28 cellular contexts compared by ENCODE assay signal in the genomic region with DNA sequence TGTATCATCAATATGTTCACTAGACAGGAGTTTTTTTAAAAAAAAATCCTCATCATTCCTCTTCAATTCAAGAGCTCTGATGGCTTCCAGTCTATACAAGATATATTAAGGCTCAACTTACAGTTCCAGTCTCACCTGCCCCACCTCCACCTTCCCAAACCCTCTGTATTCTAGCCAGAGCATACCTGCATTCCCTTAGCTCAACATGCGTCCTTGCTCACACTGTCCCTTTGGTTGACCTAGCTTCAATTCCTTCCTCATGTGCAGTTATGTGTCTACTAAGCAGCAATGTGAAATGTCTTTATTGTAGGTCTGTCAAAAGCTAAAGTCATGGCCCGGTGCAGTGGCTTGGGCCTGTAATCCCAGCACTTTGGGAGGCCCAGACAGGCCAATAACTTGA. TPM values are rescaled to one million over a fixed set of nuclear protein-coding genes. Genes with fewer than 3 reads are reported as not detected.
DNase-seq lines count a peak whose midpoint lies in the region; ATAC-seq, FAIRE-seq and TF ChIP-seq lines count a peak whose summit lies in the region.
"Had no signal": no experiment of that assay in that cellular context is flagged by ENCODE, and none has a peak within 500 bp of the region (broad histone marks: within the 10 kb centered on the region; RNA-seq: fewer than 3 reads in every experiment).

No MANE protein-coding gene starts in this region.

- peaks cover 17 to 66% of the 10 kb centered on the region in 2 experiments for H3K36me3 ChIP-seq in HepG2 (replicated peaks in 1 of 2; ENCODE audit: control insufficient read depth in 1 of 2, insufficient read depth in 2 of 2, low read length in 2 of 2)
- peaks cover 0 to 16% (median 6%) of the 10 kb centered on the region in 4 donors for H3K36me3 ChIP-seq in right lobe of liver
- peaks cover 48% of the 10 kb centered on the region for H3K36me3 ChIP-seq in GM23338 (ENCODE audit: insufficient read depth)
- peaks cover 96% of the 10 kb centered on the region for H3K36me3 ChIP-seq in K562 (ENCODE audit: control insufficient read depth, insufficient read depth, low read length)
- peaks cover 9% of the 10 kb centered on the region for H3K36me3 ChIP-seq in breast epithelium
- H3K36me3 ChIP-seq: prostate gland had no signal

- no peak for TF ChIP-seq POLR2A in HepG2 (IDR thresholded peaks at IDR 0.05; ENCODE audit: insufficient read depth in 1 of 2, low read depth in 2 of 2, low read length in 2 of 2)
- no peak for TF ChIP-seq POLR2A in right lobe of liver (IDR thresholded peaks at IDR 0.05)
- TF ChIP-seq POLR2A in K562 (conservative IDR thresholded peaks at IDR 0.05), result 0 out of 2 replicates have a peak, but pooled peaks have one; percentile 21
- no peak for TF ChIP-seq POLR2A in breast epithelium (IDR thresholded peaks at IDR 0.05)

- H3K4me1 ChIP-seq in HepG2 (ENCODE audit: insufficient read depth, low read length) (peaks cover 62% of the 10 kb centered on the region), right lobe of liver (peaks cover 0 to 33% (median 5%) of the 10 kb centered on the region in 4 donors), GM23338 (ENCODE audit: insufficient read depth) (peaks cover 47% of the 10 kb centered on the region), K562 (replicated peaks in 1 of 2; ENCODE audit: control insufficient read depth in 2 of 2, insufficient read depth in 2 of 2, low read length in 2 of 2) (peaks cover 1 to 2% of the 10 kb centered on the region in 2 experiments; a peak in 3 of 5 replicates), breast epithelium (no peaks in the 10 kb centered on the region)
- H3K4me1 ChIP-seq: prostate gland had no signal

- H3K4me3 ChIP-seq in HepG2 (replicated peaks in 1 of 3; ENCODE audit: insufficient read depth in 1 of 3, low read depth in 2 of 3, low read length in 3 of 3), result no peak overlapping the region
- H3K4me3 ChIP-seq in right lobe of liver, result no peak overlapping the region
- no peak overlapping the region for H3K4me3 ChIP-seq in GM23338
- H3K4me3 ChIP-seq in K562, result no peak overlapping the region
- H3K4me3 ChIP-seq in breast epithelium, result no peak overlapping the region
- H3K4me3 ChIP-seq: prostate gland, sigmoid colon, SK-N-MC, upper lobe of left lung had no signal

- no peak for ATAC-seq in HepG2
- ATAC-seq in right lobe of liver, result no peak
- peak; percentile 67 for ATAC-seq in GM23338
- no peak for ATAC-seq in K562
- ATAC-seq in naive thymus-derived CD8-positive, alpha-beta T cell, result no peak
- ATAC-seq in HG02973 (IDR thresholded peaks at IDR 0.05; ENCODE audit: unreplicated experiment), result no peak

- TF ChIP-seq RAD21 in HepG2 (CRISPR knock-in tag; IDR thresholded peaks at IDR 0.05) (no peak), K562 (CRISPR knock-in tag; conservative IDR thresholded peaks at IDR 0.05 in 1 of 2, IDR thresholded peaks at IDR 0.05 in 1 of 2) (no peak)

- H3K79me2 ChIP-seq in HepG2 (ENCODE audit: insufficient read depth, low read length) (peaks cover 98% of the 10 kb centered on the region), GM23338 (replicated peaks; ENCODE audit: insufficient read depth) (peaks cover 100% of the 10 kb centered on the region), K562 (ENCODE audit: control insufficient read depth, insufficient read depth, low read length) (peaks cover 100% of the 10 kb centered on the region)

- no peak for FAIRE-seq in HepG2 (lab: Jason Lieb, UNC)
- FAIRE-seq in K562 (lab: Jason Lieb, UNC), result no peak
- FAIRE-seq: H54, kidney had no signal

- in situ Hi-C loops in HepG2 (cut with HindIII; ENCODE audit: extremely low pct_ligation_motif_present, low pct_unique_long_range_greater_than_20kb) (no loop called here), K562 (cut with MboI) (no loop called here)

- TF ChIP-seq CTCF in HepG2 (CRISPR knock-in tag; IDR thresholded peaks at IDR 0.05) (no peak), right lobe of liver (IDR thresholded peaks at IDR 0.05) (no peak), GM23338 (conservative IDR thresholded peaks at IDR 0.05; ENCODE audit: low read depth in 2 of 2) (no peak), K562 (IDR thresholded peaks at IDR 0.05 in 2 of 3, conservative IDR thresholded peaks at IDR 0.05 in 1 of 3; ENCODE audit: insufficient read depth in 2 of 3, low read depth in 1 of 3, low read length in 3 of 3) (no peak), breast epithelium (IDR thresholded peaks at IDR 0.05) (no peak)

- DNase-seq in HepG2 (ENCODE audit: low spot score) (no peak), right lobe of liver (no peak), GM23338 (ENCODE audit: low spot score) (no peak), K562 (ENCODE audit: extremely low read depth in 1 of 4, low spot score in 3 of 4) (no peak), breast epithelium (ENCODE audit: low spot score in 2 of 2) (no peak), NCI-H1417 treated with DMSO at 0.1 percent for 48 hours (lab: John Stamatoyannopoulos, UW) (no peak)
- DNase-seq in naive thymus-derived CD8-positive, alpha-beta T cell, result no peak
- DNase-seq: activated CD4-positive, alpha-beta T cell treated with anti-CD3 and anti-CD28 coated beads for 1 hour; activated effector memory CD4-positive, alpha-beta T cell treated with Interleukin-2 at 50 U/mL for 16 hours; DMS79 treated with DMSO at 0.1 percent for 48 hours; GDM1; head of caudate nucleus; kidney; NCI-H2029; NCI-H524 treated with DMSO at 0.1 percent for 48 hours; nucleus accumbens; OCI-M1; sigmoid colon; stimulated activated CD4-positive, alpha-beta T cell treated with anti-CD3 and anti-CD28 coated beads, Interleukin-4, amount 100 ng/mL, for 4 hours; substantia nigra; T-helper 2 cell; upper lobe of left lung had no signal

- H3K4me3 Mint-ChIP-seq in GM23338, result no peak overlapping the region; the same call in 2 of the 3 replicates
- H3K4me3 Mint-ChIP-seq in naive thymus-derived CD8-positive, alpha-beta T cell, result peak overlapping the region in 8 of 10 donors; percentile 1 to 46 (median 26)
- H3K4me3 Mint-ChIP-seq: central memory CD8-positive, alpha-beta T cell; mesothelial cell of epicardium had no signal

- no peaks in the 10 kb centered on the region for H3K27me3 ChIP-seq in HepG2 (ENCODE audit: control insufficient read depth in 1 of 2, insufficient read depth in 2 of 2, low read length in 2 of 2)
- no peaks in the 10 kb centered on the region for H3K27me3 ChIP-seq in right lobe of liver
- H3K27me3 ChIP-seq in GM23338 (ENCODE audit: insufficient read depth), result no peaks in the 10 kb centered on the region
- no peaks in the 10 kb centered on the region for H3K27me3 ChIP-seq in K562 (ENCODE audit: control insufficient read depth in 2 of 2, insufficient read depth in 2 of 2, low read length in 2 of 2)
- H3K27me3 ChIP-seq in breast epithelium, result no peaks in the 10 kb centered on the region
- H3K27me3 ChIP-seq: sigmoid colon, upper lobe of left lung had no signal

- H3K9me2 ChIP-seq in GM23338 (ENCODE audit: insufficient read depth), result no peaks in the 10 kb centered on the region

- no peak for TF ChIP-seq EP300 in HepG2 (IDR thresholded peaks at IDR 0.05; ENCODE audit: low read depth in 2 of 2, low read length in 2 of 2)
- TF ChIP-seq EP300 in HepG2 (CRISPR knock-in tag; IDR thresholded peaks at IDR 0.05; ENCODE audit: borderline replicate concordance), result no peak
- no peak for TF ChIP-seq EP300 in K562 (IDR thresholded peaks at IDR 0.05; ENCODE audit: low read length)

- no peaks in the 10 kb centered on the region for H3K9me3 ChIP-seq in HepG2 (ENCODE audit: low read length)
- no peaks in the 10 kb centered on the region for H3K9me3 ChIP-seq in right lobe of liver
- no peaks in the 10 kb centered on the region for H3K9me3 ChIP-seq in K562 (replicated peaks; ENCODE audit: control insufficient read depth, insufficient read depth, low read depth, low read length)
- no peaks in the 10 kb centered on the region for H3K9me3 ChIP-seq in breast epithelium
- H3K9me3 ChIP-seq: prostate gland, sigmoid colon, upper lobe of left lung had no signal

- no peaks in the 10 kb centered on the region; the same call in 2 of the 3 replicates for H3K9me3 Mint-ChIP-seq in GM23338
- no peaks in the 10 kb centered on the region for H3K9me3 Mint-ChIP-seq in naive thymus-derived CD8-positive, alpha-beta T cell
- H3K9me3 Mint-ChIP-seq: central memory CD8-positive, alpha-beta T cell; mesothelial cell of epicardium had no signal

- WGBS in HepG2 (ENCODE audit: low lambda C conversion rate), result 47% methylated on average over 2 of the region's 2 CpGs
- WGBS in right lobe of liver (ENCODE audit: insufficient coverage, low coverage, low lambda C conversion rate, missing lambda C conversion rate), result 43% methylated on average over 2 of the region's 2 CpGs
- WGBS in K562 (ENCODE audit: insufficient coverage, low coverage, missing lambda C conversion rate), result 53% methylated on average over 2 of the region's 2 CpGs

- POLR2A ChIA-PET in HepG2 (lab: Yijun Ruan, JAX) (interaction anchor here (1.8 kb wide), 1 partner anchor 11 kb away, joined by 11 read pairs; a partner anchor contains a TSS), K562 (lab: Yijun Ruan, JAX) (interaction anchor here (0.7 to 3.6 kb wide), 8 partner anchors 9 to 35 kb away, joined by 3 to 31 read pairs (median 3); a partner anchor contains a TSS)
- POLR2A ChIA-PET in naive thymus-derived CD8-positive, alpha-beta T cell (lab: Charles Lee), result interaction anchor here (1.2 kb wide), 1 partner anchor 11 kb away, joined by 4 read pairs; a partner anchor contains a TSS

- CTCF ChIA-PET in HepG2 (lab: Yijun Ruan, JAX; ENCODE audit: low intra/inter-chr PET ratio, low total read pairs) (no interaction called here), K562 (lab: Yijun Ruan, JAX; ENCODE audit: low intra/inter-chr PET ratio) (no interaction called here)

- peaks cover 3% of the 10 kb centered on the region; the same call in 1 of the 2 replicates for H3F3A ChIP-seq in GM23338 (replicated peaks; ENCODE audit: low read depth)

- BruUV-seq in HepG2 (replicated peaks; lab: Mats Ljungman, UMichigan) (TSS peak; percentile 8), K562 (replicated peaks; lab: Mats Ljungman, UMichigan) (no TSS peak)

- intact Hi-C loops in HepG2 (cut with micrococcal nuclease; ENCODE audit: unreplicated experiment), result no loop called here
- intact Hi-C loops in right lobe of liver (cut with DNase I), result no loop called here
- intact Hi-C loops in K562 (cut with micrococcal nuclease), result no loop called here
- intact Hi-C loops in breast epithelium (cut with DNase I; ENCODE audit: low total_unique reads), result no loop called here

- H2AFZ ChIP-seq in HepG2 (ENCODE audit: low read length), result no peak overlapping the region
- H2AFZ ChIP-seq in GM23338, result no peak overlapping the region
- H2AFZ ChIP-seq in K562 (ENCODE audit: low read depth, low read length), result no peak overlapping the region

- no peak overlapping the region for H3K27ac ChIP-seq in HepG2 (ENCODE audit: extremely low read length, insufficient read depth, low read length)
- no peak overlapping the region for H3K27ac ChIP-seq in right lobe of liver
- H3K27ac ChIP-seq in GM23338 (ENCODE audit: low read depth), result peak overlapping the region; percentile 53
- no peak overlapping the region; the same call in 2 of the 3 replicates for H3K27ac ChIP-seq in K562 (ENCODE audit: extremely low read depth, low read depth, low read length)
- H3K27ac ChIP-seq in breast epithelium, result no peak overlapping the region
- H3K27ac ChIP-seq: prostate gland, sigmoid colon, SK-N-MC, upper lobe of left lung had no signal

- peaks cover 7% of the 10 kb centered on the region for H3K27me3 Mint-ChIP-seq in GM23338 (ENCODE audit: insufficient read depth, low read depth, poor library complexity)
- no peaks in the 10 kb centered on the region for H3K27me3 Mint-ChIP-seq in naive thymus-derived CD8-positive, alpha-beta T cell
- H3K27me3 Mint-ChIP-seq: central memory CD8-positive, alpha-beta T cell had no signal

- no peak overlapping the region for H3K4me2 ChIP-seq in HepG2 (ENCODE audit: low read depth, low read length)
- peak overlapping the region; percentile 35; the same call in 1 of the 2 replicates for H3K4me2 ChIP-seq in GM23338
- H3K4me2 ChIP-seq in K562 (ENCODE audit: insufficient read depth, low read length), result no peak overlapping the region

- peaks cover 47% of the 10 kb centered on the region for H3K4me1 Mint-ChIP-seq in GM23338
- peaks cover 31 to 90% (median 82%) of the 10 kb centered on the region in 4 donors for H3K4me1 Mint-ChIP-seq in naive thymus-derived CD8-positive, alpha-beta T cell

- no peaks in the 10 kb centered on the region for H3K9me1 ChIP-seq in K562 (ENCODE audit: control insufficient read depth, insufficient read depth, low read length)

- peak overlapping the region; percentile 4; the same call in 1 of the 2 replicates for H3K27ac Mint-ChIP-seq in GM23338
- peak overlapping the region in 4 of 10 donors; percentile 35 to 75 (median 45) for H3K27ac Mint-ChIP-seq in naive thymus-derived CD8-positive, alpha-beta T cell
- H3K27ac Mint-ChIP-seq: mesothelial cell of epicardium had no signal

- peaks cover 86% of the 10 kb centered on the region for H3K36me3 Mint-ChIP-seq in GM23338 (ENCODE audit: low read depth)
- H3K36me3 Mint-ChIP-seq in naive thymus-derived CD8-positive, alpha-beta T cell, result peaks cover 15 to 86% (median 43%) of the 10 kb centered on the region in 3 donors

- H4K20me1 ChIP-seq in HepG2 (ENCODE audit: insufficient read depth, low read length) (peaks cover 77% of the 10 kb centered on the region), GM23338 (replicated peaks; ENCODE audit: insufficient read depth) (peaks cover 93% of the 10 kb centered on the region), K562 (replicated peaks; ENCODE audit: control insufficient read depth, insufficient read depth, low read length) (peaks cover 46% of the 10 kb centered on the region)

- H3K9ac ChIP-seq in HepG2 (ENCODE audit: insufficient read depth, low read depth, low read length), result no peak overlapping the region
- no peak overlapping the region for H3K9ac ChIP-seq in K562 (ENCODE audit: insufficient read depth in 1 of 2, low read depth in 2 of 2, low read length in 2 of 2)

RNA-seq across cellular contexts. Expression of a gene that starts 10.8 kb away (rescaled TPM):
- total RNA-seq in HepG2 (2016; rRNA removed; fragmentation: Illumina TruSeq; extraction: Trizol) (165 and 198 TPM in 2 replicates), right lobe of liver (10 to 100 TPM; 26.4 to 56.3 (median 42.1) TPM), K562 (2014; rRNA removed) (165 and 237 TPM in 2 replicates), K562 (2014; rRNA removed; fragmentation: Illumina TruSeq; extraction: Trizol) (287 and 313 TPM in 2 replicates), K562 (2015; rRNA removed; fragmentation: Illumina TruSeq; extraction: Trizol) (232 and 259 TPM in 2 replicates), K562 (2021) (179 and 189 TPM in 2 replicates), breast epithelium (100 to 1,000 TPM; 119 to 207 (median 192) TPM)
- 19.0 and 24.6 TPM in 2 replicates for total RNA-seq in HepG2 (2016; cell fraction: cytosol; rRNA removed; fragmentation: Illumina TruSeq; extraction: Trizol; ENCODE audit: low read depth)
- total RNA-seq in HepG2 (2016; cell fraction: insoluble cytoplasmic fraction; rRNA removed; fragmentation: Illumina TruSeq; extraction: Trizol), result 159 and 207 TPM in 2 replicates
- 50.2 and 58.7 TPM in 2 replicates for total RNA-seq in HepG2 (2016; cell fraction: membrane; rRNA removed; fragmentation: Illumina TruSeq; extraction: Trizol)
- 250 and 254 TPM in 2 replicates for total RNA-seq in HepG2 (2016; cell fraction: nucleus; rRNA removed; fragmentation: Illumina TruSeq; extraction: Trizol)
- polyA plus RNA-seq in HepG2 (2011; rRNA removed) (77.2 and 92.9 TPM in 2 replicates), GM23338 (2016; fragmentation: Nextera tagmentation; extraction: Ambion mirVana) (226 and 229 TPM in 2 replicates), K562 (2011; rRNA removed) (225 and 281 TPM in 2 replicates), K562 (2014; fragmentation: Illumina TruSeq; extraction: Trizol) (200 and 208 TPM in 2 replicates), K562 (2014; fragmentation: Nextera tagmentation; extraction: Ambion mirVana) (100 to 1,000 TPM; 177 to 240 TPM), K562 (2014; rRNA removed) (176 and 208 TPM in 2 replicates)
- polyA plus RNA-seq in HepG2 (2011; cell fraction: cytosol; rRNA removed), result 33.7 and 45.6 TPM in 2 replicates
- 115 and 138 TPM in 2 replicates for polyA plus RNA-seq in HepG2 (2011; cell fraction: nucleus; rRNA removed)
- 79.8 and 86.1 TPM in 2 replicates for polyA plus RNA-seq in HepG2 (2012)
- 9.6 and 13.3 TPM in 2 replicates for polyA plus RNA-seq in HepG2 (2016; cell fraction: cytosol; fragmentation: Illumina TruSeq; extraction: Trizol; ENCODE audit: low read depth)
- 153 and 171 TPM in 2 replicates for polyA plus RNA-seq in HepG2 (2016; cell fraction: insoluble cytoplasmic fraction; fragmentation: Illumina TruSeq; extraction: Trizol; ENCODE audit: low read depth)
- polyA plus RNA-seq in HepG2 (2016; cell fraction: membrane; fragmentation: Illumina TruSeq; extraction: Trizol; ENCODE audit: low read depth), result 31.8 and 34.9 TPM in 2 replicates
- 187 and 190 TPM in 2 replicates for polyA plus RNA-seq in HepG2 (2016; cell fraction: nucleus; fragmentation: Illumina TruSeq; extraction: Trizol; ENCODE audit: insufficient read depth, low read depth)
- polyA minus RNA-seq in HepG2 (2011; rRNA and poly(A)+ RNA removed; ENCODE audit: low replicate concordance), result 100 and 159 TPM in 2 replicates
- 55.3 and 55.4 TPM in 2 replicates for polyA minus RNA-seq in HepG2 (2011; cell fraction: cytosol; rRNA and poly(A)+ RNA removed)
- polyA minus RNA-seq in HepG2 (2011; cell fraction: nucleus; rRNA and poly(A)+ RNA removed), result 424 and 461 TPM in 2 replicates
- total RNA-seq in GM23338 (2014; rRNA removed; shearing (Covaris generic)), result 336 and 372 TPM in 2 replicates
- total RNA-seq in K562 (2011; cell fraction: chromatin; rRNA removed; ENCODE audit: low replicate concordance), result 149 and 483 TPM in 2 replicates
- total RNA-seq in K562 (2011; cell fraction: nucleolus; rRNA removed), result 76.7 and 115 TPM in 2 replicates
- 182 and 282 TPM in 2 replicates for total RNA-seq in K562 (2011; cell fraction: nucleoplasm; rRNA removed)
- polyA plus RNA-seq in K562 (2011; cell fraction: cytosol; rRNA removed), result 64.0 and 122 TPM in 2 replicates
- polyA plus RNA-seq in K562 (2011; cell fraction: nucleus; rRNA removed), result 258 and 370 TPM in 2 replicates
- polyA plus RNA-seq in K562 (2012), result 97.1 and 136 TPM in 2 replicates
- polyA minus RNA-seq in K562 (2011; rRNA and poly(A)+ RNA removed), result 408 and 460 TPM in 2 replicates
- polyA minus RNA-seq in K562 (2011; cell fraction: cytosol; rRNA and poly(A)+ RNA removed), result 78.3 and 119 TPM in 2 replicates
- 251 and 412 TPM in 2 replicates for polyA minus RNA-seq in K562 (2011; cell fraction: nucleus; rRNA and poly(A)+ RNA removed)
- total RNA-seq in naive thymus-derived CD8-positive, alpha-beta T cell, result 100 to 1,000 TPM; 155 to 157 TPM
- polyA plus RNA-seq in naive thymus-derived CD8-positive, alpha-beta T cell, result 10 to 100 TPM; 36.5 to 49.4 (median 38.0) TPM
